ENCODE assay signal across 1 cellular context in genomic region chr14:103367995-103368394, GRCh38.
A peak's percentile ranks its signal among the peaks of the same experiment; 100 is the strongest.
TF ChIP-seq lines count a peak whose summit lies in the region.

No MANE protein-coding gene starts in this region.

TF ChIP-seq in K562, 482 proteins besides CTCF, POLR2A, EP300 and RAD21 (continues in another document):
- TF ChIP-seq ATF2 (CRISPR knock-in tag; IDR thresholded peaks at IDR 0.05) (no peak), ZNF217 (CRISPR knock-in tag; IDR thresholded peaks at IDR 0.05) (no peak), CEBPG (CRISPR knock-in tag; IDR thresholded peaks at IDR 0.05) (no peak), CEBPG (tag; conservative IDR thresholded peaks at IDR 0.05 in 1 of 2, IDR thresholded peaks at IDR 0.05 in 1 of 2) (peak; percentile 28 to 54; a peak in 2 of 4 replicates), AFF4 (CRISPR knock-in tag; IDR thresholded peaks at IDR 0.05) (no peak), RBM17 (IDR thresholded peaks at IDR 0.05; ENCODE audit: borderline replicate concordance, low read depth, low read length) (no peak), ZNF511 (CRISPR knock-in tag; IDR thresholded peaks at IDR 0.05) (no peak), REST (CRISPR knock-in tag; IDR thresholded peaks at IDR 0.05; ENCODE audit: low read depth) (no peak), HMGXB4 (CRISPR knock-in tag; IDR thresholded peaks at IDR 0.05) (no peak), FOXO4 (CRISPR knock-in tag; IDR thresholded peaks at IDR 0.05) (no peak), KAT7 (CRISPR knock-in tag; IDR thresholded peaks at IDR 0.05; ENCODE audit: borderline replicate concordance) (no peak), MAFK (IDR thresholded peaks at IDR 0.05; ENCODE audit: low read length) (no peak), EZH2 (IDR thresholded peaks at IDR 0.05; ENCODE audit: borderline replicate concordance, low read depth, low read length) (no peak), GTF2B (IDR thresholded peaks at IDR 0.05; ENCODE audit: extremely low read depth, insufficient read length) (no peak), RNF219 (CRISPR knock-in tag; IDR thresholded peaks at IDR 0.05) (no peak), BHLHE40 (IDR thresholded peaks at IDR 0.05; ENCODE audit: low read length) (no peak), ATF3 (IDR thresholded peaks at IDR 0.05) (peak; percentile 66), ATF3 (CRISPR knock-in tag; conservative IDR thresholded peaks at IDR 0.05) (no peak), MIER1 (IDR thresholded peaks at IDR 0.05; ENCODE audit: low read depth) (no peak), E4F1 (CRISPR knock-in tag; IDR thresholded peaks at IDR 0.05; ENCODE audit: borderline replicate concordance) (no peak), CBX1 (IDR thresholded peaks at IDR 0.05; ENCODE audit: low read depth) (no peak), LARP7 (IDR thresholded peaks at IDR 0.05) (no peak), CBX5 (IDR thresholded peaks at IDR 0.05; ENCODE audit: borderline replicate concordance, low read depth) (no peak), ZNF24 (IDR thresholded peaks at IDR 0.05) (no peak), ZNF431 (CRISPR knock-in tag; IDR thresholded peaks at IDR 0.05) (no peak), ZBTB17 (CRISPR knock-in tag; IDR thresholded peaks at IDR 0.05) (no peak), TOE1 (IDR thresholded peaks at IDR 0.05; ENCODE audit: borderline replicate concordance) (no peak), TOE1 (CRISPR knock-in tag; IDR thresholded peaks at IDR 0.05; ENCODE audit: borderline replicate concordance, low read depth) (no peak), HSF4 (CRISPR knock-in tag; IDR thresholded peaks at IDR 0.05; ENCODE audit: borderline replicate concordance) (no peak), ATF4 (CRISPR knock-in tag; IDR thresholded peaks at IDR 0.05) (peak; percentile 34; the same call in 1 of the 2 replicates), CGGBP1 (CRISPR knock-in tag; IDR thresholded peaks at IDR 0.05) (no peak), POLR2AphosphoS5 (IDR thresholded peaks at IDR 0.05; ENCODE audit: control insufficient read depth, insufficient read depth, low read depth, low read length) (no peak), MCM7 (IDR thresholded peaks at IDR 0.05) (no peak), ZNF140 (CRISPR knock-in tag; IDR thresholded peaks at IDR 0.05) (no peak), ZNF134 (CRISPR knock-in tag; conservative IDR thresholded peaks at IDR 0.05) (no peak), NR0B1 (IDR thresholded peaks at IDR 0.05; ENCODE audit: partially characterized antibody) (no peak), PHB (CRISPR knock-in tag; IDR thresholded peaks at IDR 0.05) (no peak), L3MBTL2 (IDR thresholded peaks at IDR 0.05) (no peak)
